In genomic region chr3:62682826-62683225, GRCh38 we compare ENCODE assay signal across 1 cellular context.
TF ChIP-seq lines count a peak whose summit lies in the region.

No MANE protein-coding gene starts in this region.

TF ChIP-seq in HEK293, 187 proteins besides CTCF, POLR2A, EP300 and RAD21:
- TF ChIP-seq ZNF623 (tag by site-specific recombination; IDR thresholded peaks at IDR 0.05) (0 out of 2 replicates have a peak, but pooled peaks have one; percentile 16), ZBTB10 (tag by site-specific recombination; IDR thresholded peaks at IDR 0.05) (no peak), KLF7 (tag by site-specific recombination; IDR thresholded peaks at IDR 0.05; ENCODE audit: borderline replicate concordance) (no peak)
